ENCODE assay signal across 8 cellular contexts in the genomic region with DNA sequence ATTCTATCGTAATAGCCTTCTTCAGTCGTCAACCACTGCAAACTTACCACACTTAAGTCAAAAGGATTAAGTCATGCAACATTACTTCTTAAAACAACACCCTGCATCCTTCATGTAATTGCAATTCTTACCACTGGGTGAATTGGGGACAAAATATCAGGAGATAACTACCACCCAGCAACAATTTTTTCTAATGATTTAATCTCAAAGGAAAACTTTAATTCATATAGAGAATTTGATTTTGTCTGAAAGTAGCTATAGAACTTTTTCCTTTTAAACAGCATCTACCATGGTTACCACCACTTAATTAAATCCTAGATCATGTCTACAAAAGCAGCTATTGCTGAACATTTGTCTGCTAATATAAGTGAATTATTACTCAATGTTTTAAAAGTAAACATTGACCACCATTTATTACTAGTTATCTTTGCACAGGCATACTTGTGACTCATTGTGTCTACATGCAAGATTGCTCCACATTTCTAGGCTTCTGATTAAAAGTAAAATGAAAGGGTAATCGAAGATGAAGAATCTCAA. TPM values are rescaled to one million over a fixed set of nuclear protein-coding genes. Genes with fewer than 3 reads are reported as not detected.
DNase-seq lines count a peak whose midpoint lies in the region; ATAC-seq, FAIRE-seq and TF ChIP-seq lines count a peak whose summit lies in the region.

No MANE protein-coding gene starts in this region.

- peaks cover 1% of the 10 kb centered on the region for H3K4me1 Mint-ChIP-seq in WTC11
- peaks cover 51 to 90% (median 87%) of the 10 kb centered on the region in 3 donors for H3K4me1 Mint-ChIP-seq in CD8-positive, alpha-beta memory T cell

- FAIRE-seq in keratinocyte (lab: Jason Lieb, UNC) = peak; percentile 36

- no peaks in the 10 kb centered on the region for H3K4me1 ChIP-seq in keratinocyte (ENCODE audit: control insufficient read depth, extremely low read depth, insufficient read depth, low read length)
- H3K4me1 ChIP-seq in CD8-positive, alpha-beta memory T cell (ENCODE audit: insufficient read depth, low read length) = peaks cover 25% of the 10 kb centered on the region

- no peaks in the 10 kb centered on the region for H3K36me3 Mint-ChIP-seq in WTC11
- H3K36me3 Mint-ChIP-seq in CD8-positive, alpha-beta memory T cell = peaks cover 0 to 4% (median 3%) of the 10 kb centered on the region in 3 donors

- dilution Hi-C loops in keratinocyte (cut with MboI; ENCODE audit: extremely low pct_ligation_motif_present, low sequenced_read_pairs) = no loop called here

- no peaks in the 10 kb centered on the region for H3K9me3 ChIP-seq in keratinocyte (ENCODE audit: control insufficient read depth, low read depth, low read length)
- H3K9me3 ChIP-seq in CD8-positive, alpha-beta memory T cell (ENCODE audit: low read length) = no peaks in the 10 kb centered on the region

- H3K27ac Mint-ChIP-seq in WTC11 = no peak overlapping the region
- peak overlapping the region in 2 of 8 donors; percentile 4 to 13 for H3K27ac Mint-ChIP-seq in CD8-positive, alpha-beta memory T cell

- H4K20me1 ChIP-seq in keratinocyte (ENCODE audit: control insufficient read depth, extremely low read depth, insufficient read depth, low read length) = no peaks in the 10 kb centered on the region

- H3K4me3 ChIP-seq in keratinocyte (ENCODE audit: control insufficient read depth in 2 of 3, extremely low read depth in 1 of 3, insufficient read depth in 2 of 3, low read depth in 1 of 3, low read length in 3 of 3) = no peak overlapping the region
- no peak overlapping the region for H3K4me3 ChIP-seq in CD8-positive, alpha-beta memory T cell (ENCODE audit: low read length)

- no peak overlapping the region for H3K4me2 ChIP-seq in keratinocyte (ENCODE audit: control insufficient read depth, extremely low read depth, insufficient read depth, low read depth, low read length)

- DNase-seq in WTC11 (ENCODE audit: low spot score) (no peak), keratinocyte (ENCODE audit: low read depth, low spot score) (no peak), GM10248 (ENCODE audit: extremely low spot score) (no peak), mucosa of gallbladder (ENCODE audit: low spot score) (no peak)
- no peak for DNase-seq in CD8-positive, alpha-beta memory T cell
- DNase-seq in activated T-cell treated with anti-CD3 and anti-CD28 coated beads, Interleukin-2, amount 50 U/mL, for 48 hours = no peak

- CTCF ChIA-PET in WTC11 (lab: Charles Lee) = interaction anchor here (0.7 to 1.5 kb wide), 12 partner anchors 9 to 1147 kb away, joined by 3 to 9 read pairs (median 3); partner anchors contain the start of gene MLLT3
- CTCF ChIA-PET in CD8-positive, alpha-beta memory T cell (lab: Charles Lee) = interaction anchor here (1.4 kb wide), 1 partner anchor 11 kb away, joined by 5 read pairs; the partner anchor contains the start of gene MLLT3
- CTCF ChIA-PET in GM10248 (lab: Yijun Ruan, JAX) = interaction anchor here (1.0 to 1.5 kb wide), 7 partner anchors 10 to 330 kb away, joined by 3 to 10 read pairs (median 4); partner anchors contain the start of gene MLLT3

- TF ChIP-seq CTCF in 22Rv1 (IDR thresholded peaks at IDR 0.05) = peak; percentile 52
- 0 out of 2 replicates have a peak, but pooled peaks have one; percentile 15 for TF ChIP-seq CTCF in WTC11 (IDR thresholded peaks at IDR 0.05)
- TF ChIP-seq CTCF in keratinocyte (optimal IDR thresholded peaks at IDR 0.05 in 1 of 3, IDR thresholded peaks at IDR 0.05 in 1 of 3, conservative IDR thresholded peaks at IDR 0.05 in 1 of 3; ENCODE audit: extremely low read depth in 1 of 3, insufficient read depth in 2 of 3, low read length in 3 of 3) = peak in 1 of 3 experiments; percentile 40
- no peak for TF ChIP-seq CTCF in GM10248 (IDR thresholded peaks at IDR 0.05; ENCODE audit: control extremely low read depth, extremely low read depth, low read depth, missing control alignments)

- no peak overlapping the region for H3K4me3 Mint-ChIP-seq in WTC11
- H3K4me3 Mint-ChIP-seq in CD8-positive, alpha-beta memory T cell = no peak overlapping the region

- H3K36me3 ChIP-seq in keratinocyte (ENCODE audit: control insufficient read depth in 2 of 2, extremely low read depth in 1 of 2, insufficient read depth in 2 of 2, low read length in 2 of 2) = no peaks in the 10 kb centered on the region
- H3K36me3 ChIP-seq in CD8-positive, alpha-beta memory T cell (ENCODE audit: insufficient read depth, low read length) = no peaks in the 10 kb centered on the region

- H3K9me1 ChIP-seq in keratinocyte (ENCODE audit: control insufficient read depth, extremely low read depth, insufficient read depth, low read length) = no peaks in the 10 kb centered on the region

- POLR2A ChIA-PET in WTC11 (lab: Charles Lee) = no interaction called here
- POLR2A ChIA-PET in CD8-positive, alpha-beta memory T cell (lab: Charles Lee) = no interaction called here
- POLR2A ChIA-PET in GM10248 (lab: Yijun Ruan, JAX) = no interaction called here

- peaks cover 7% of the 10 kb centered on the region for H3K79me2 ChIP-seq in keratinocyte (ENCODE audit: control insufficient read depth, insufficient read depth, low read length)

- H3K27me3 Mint-ChIP-seq in WTC11 (ENCODE audit: low read depth) = no peaks in the 10 kb centered on the region
- no peaks in the 10 kb centered on the region for H3K27me3 Mint-ChIP-seq in CD8-positive, alpha-beta memory T cell

- H2AFZ ChIP-seq in keratinocyte (ENCODE audit: control insufficient read depth, low read length) = no peak overlapping the region

- H3K9me3 Mint-ChIP-seq in WTC11 = no peaks in the 10 kb centered on the region
- no peaks in the 10 kb centered on the region for H3K9me3 Mint-ChIP-seq in CD8-positive, alpha-beta memory T cell

- H3K9ac ChIP-seq in keratinocyte (ENCODE audit: control insufficient read depth, extremely low read depth, insufficient read depth, low read length) = no peak overlapping the region

- no peaks in the 10 kb centered on the region for H3K27me3 ChIP-seq in keratinocyte (ENCODE audit: control insufficient read depth, extremely low read depth, insufficient read depth, low read length)
- no peaks in the 10 kb centered on the region for H3K27me3 ChIP-seq in CD8-positive, alpha-beta memory T cell (ENCODE audit: insufficient read depth, low read length, poor library complexity, severe bottlenecking)

- ATAC-seq in GM18868 (IDR thresholded peaks at IDR 0.05; ENCODE audit: unreplicated experiment) = peak; percentile 48
- ATAC-seq in WTC11 = peak; percentile 65

- H3K27ac ChIP-seq in 22Rv1 (no peak overlapping the region), keratinocyte (ENCODE audit: control insufficient read depth, insufficient read depth, low read length) (no peak overlapping the region)
- no peak overlapping the region for H3K27ac ChIP-seq in CD8-positive, alpha-beta memory T cell (ENCODE audit: low read depth, low read length)

TF ChIP-seq in WTC11, 78 proteins besides CTCF, POLR2A, EP300 and RAD21:
- TF ChIP-seq ZNF219 (CRISPR knock-in tag; IDR thresholded peaks at IDR 0.05; ENCODE audit: borderline replicate concordance) = no peak
- no peak for TF ChIP-seq NFE2L1 (CRISPR knock-in tag; IDR thresholded peaks at IDR 0.05)

RNA-seq across cellular contexts. Expression of gene MLLT3, which starts 10.5 kb away (rescaled TPM):
- 7.0 to 11.6 TPM (median 10.0 TPM) in 3 replicates for total RNA-seq in WTC11 (2021)
- polyA plus RNA-seq in keratinocyte = 10.6 to 17.0 TPM (median 15.1 TPM) in 3 replicates
- 8.2 TPM for polyA plus RNA-seq in keratinocyte (2011; ENCODE audit: low read depth)
- polyA plus RNA-seq in keratinocyte (2011; cell fraction: cytosol; rRNA removed) = 14.0 and 25.0 TPM in 2 replicates
- 10.9 and 11.1 TPM in 2 replicates for polyA plus RNA-seq in keratinocyte (2011; cell fraction: nucleus; rRNA removed)
- polyA plus RNA-seq in keratinocyte (2012; ENCODE audit: low replicate concordance) = 10.8 and 11.3 TPM in 2 replicates
- polyA minus RNA-seq in keratinocyte = 9.1 to 19.1 TPM (median 11.9 TPM) in 3 replicates
- 9.8 TPM for polyA minus RNA-seq in keratinocyte (2011; cell fraction: cytosol; rRNA and poly(A)+ RNA removed)
- polyA minus RNA-seq in keratinocyte (2011; cell fraction: nucleus; rRNA and poly(A)+ RNA removed) = 6.0 and 11.6 TPM in 2 replicates
- 10 to 100 TPM; 36.8 to 37.0 TPM for total RNA-seq in CD8-positive, alpha-beta memory T cell
- polyA plus RNA-seq in CD8-positive, alpha-beta memory T cell = 24.6 TPM
- 29.1 TPM for total RNA-seq in mucosa of gallbladder
